Comparison of ENCODE assay signal across 9 cellular contexts in genomic region chr4:88244821-88245579, GRCh38. TPM values are rescaled to one million over a fixed set of nuclear protein-coding genes. Genes with fewer than 3 reads are reported as not detected.
DNase-seq lines count a peak whose midpoint lies in the region; ATAC-seq and TF ChIP-seq lines count a peak whose summit lies in the region.
"Had no signal": no experiment of that assay in that cellular context is flagged by ENCODE, and none has a peak within 500 bp of the region (broad histone marks: within the 10 kb centered on the region; RNA-seq: fewer than 3 reads in every experiment).

No MANE protein-coding gene starts in this region.

- no peaks in the 10 kb centered on the region for H3K36me3 Mint-ChIP-seq in activated naive CD4-positive, alpha-beta T cell treated with anti-CD3 and anti-CD28 coated beads for 36 hours (ENCODE audit: low read depth)

- no peaks in the 10 kb centered on the region for H4K20me1 ChIP-seq in hepatocyte (ENCODE audit: insufficient read depth, poor library complexity, severe bottlenecking)
- H4K20me1 ChIP-seq in SK-N-SH (ENCODE audit: insufficient read depth), result no peaks in the 10 kb centered on the region

- H3K4me3 ChIP-seq in hepatocyte, result no peak overlapping the region
- no peak overlapping the region for H3K4me3 ChIP-seq in SK-N-SH (ENCODE audit: low read depth in 2 of 2, low read length in 1 of 2)

- intact Hi-C loops in activated naive CD4-positive, alpha-beta T cell treated with anti-CD3 and anti-CD28 coated beads for 36 hours (cut with micrococcal nuclease), result no loop called here

- H3K9me2 ChIP-seq in hepatocyte (replicated peaks; ENCODE audit: insufficient read depth) (no peaks in the 10 kb centered on the region), SK-N-SH (no peaks in the 10 kb centered on the region)

- no peaks in the 10 kb centered on the region for H3K9me3 ChIP-seq in hepatocyte (ENCODE audit: low read depth)
- H3K9me3 ChIP-seq in SK-N-SH, result no peaks in the 10 kb centered on the region

- H3K9ac ChIP-seq in SK-N-SH, result no peak overlapping the region

- TF ChIP-seq RAD21 in SK-N-SH (IDR thresholded peaks at IDR 0.05; ENCODE audit: low read length), result no peak

- POLR2A ChIA-PET in SK-N-SH (lab: Yijun Ruan, JAX), result no interaction called here

- H3K4me1 ChIP-seq in hepatocyte (ENCODE audit: insufficient read depth) (no peaks in the 10 kb centered on the region), SK-N-SH (ENCODE audit: control insufficient read depth in 1 of 2, insufficient read depth in 2 of 2, low read depth in 1 of 2, low read length in 1 of 2) (no peaks in the 10 kb centered on the region)

- H3K4me1 Mint-ChIP-seq in activated naive CD4-positive, alpha-beta T cell treated with anti-CD3 and anti-CD28 coated beads for 36 hours (ENCODE audit: low read depth), result peaks cover 10% of the 10 kb centered on the region
- H3K4me1 Mint-ChIP-seq: neural crest cell had no signal

- CTCF ChIA-PET in activated naive CD4-positive, alpha-beta T cell treated with anti-CD3 and anti-CD28 coated beads for 36 hours (lab: Charles Lee), result interaction anchor here (1.0 to 1.2 kb wide), 3 partner anchors 26 to 212 kb away, joined by 3 to 4 read pairs (median 3); partner anchors contain the start of gene HERC5
- CTCF ChIA-PET in SK-N-SH (lab: Yijun Ruan, JAX), result interaction anchor here (1.0 kb wide), 1 partner anchor 40 kb away, joined by 3 read pairs; no protein-coding TSS in a partner anchor

- peak overlapping the region; percentile 63 for H3K4me3 Mint-ChIP-seq in activated naive CD4-positive, alpha-beta T cell treated with anti-CD3 and anti-CD28 coated beads for 36 hours
- H3K4me3 Mint-ChIP-seq: neural crest cell had no signal

- ATAC-seq in GM19438 (IDR thresholded peaks at IDR 0.05; ENCODE audit: low read depth, unreplicated experiment) (peak; percentile 75), HG03565 (IDR thresholded peaks at IDR 0.05; ENCODE audit: unreplicated experiment) (no peak)

- TF ChIP-seq CTCF in hepatocyte (IDR thresholded peaks at IDR 0.05; ENCODE audit: poor library complexity) (no peak), SK-N-SH (IDR thresholded peaks at IDR 0.05) (no peak)

- H2AFZ ChIP-seq in hepatocyte (no peak overlapping the region), SK-N-SH (ENCODE audit: low read depth) (no peak overlapping the region)

- H3K79me2 ChIP-seq in hepatocyte (no peaks in the 10 kb centered on the region), SK-N-SH (ENCODE audit: insufficient read depth) (no peaks in the 10 kb centered on the region)

- 94% methylated on average over 11 of the region's 17 CpGs for WGBS in hepatocyte (ENCODE audit: low lambda C conversion rate, missing lambda C conversion rate)
- WGBS in SK-N-SH (ENCODE audit: low lambda C conversion rate), result 54% methylated on average over 7 of the region's 17 CpGs

- peak; percentile 84 for DNase-seq in LHCN-M2 (ENCODE audit: low read depth)
- peak; percentile 61 for DNase-seq in activated naive CD4-positive, alpha-beta T cell treated with anti-CD3 and anti-CD28 coated beads for 36 hours
- DNase-seq in stimulated activated CD4-positive, alpha-beta T cell treated with anti-CD3 and anti-CD28 coated beads, Interleukin-2, amount 100 ng/mL, for 4 hours (ENCODE audit: low read depth), result peak; percentile 8
- no peak for DNase-seq in NCI-H345 (lab: John Stamatoyannopoulos, UW)
- DNase-seq in hepatocyte (ENCODE audit: low spot score), result no peak
- no peak for DNase-seq in SK-N-SH

- no peak overlapping the region for H3K27ac Mint-ChIP-seq in activated naive CD4-positive, alpha-beta T cell treated with anti-CD3 and anti-CD28 coated beads for 36 hours

- H3K27me3 Mint-ChIP-seq in activated naive CD4-positive, alpha-beta T cell treated with anti-CD3 and anti-CD28 coated beads for 36 hours (ENCODE audit: low read depth), result no peaks in the 10 kb centered on the region

- TF ChIP-seq EP300 in SK-N-SH (IDR thresholded peaks at IDR 0.05; ENCODE audit: borderline replicate concordance in 1 of 2, low read depth in 1 of 2, low read length in 1 of 2), result no peak

- H3F3A ChIP-seq in SK-N-SH (replicated peaks; ENCODE audit: insufficient read depth), result no peaks in the 10 kb centered on the region

- H3K4me2 ChIP-seq in hepatocyte (no peak overlapping the region), SK-N-SH (no peak overlapping the region)

- no peaks in the 10 kb centered on the region for H3K9me3 Mint-ChIP-seq in activated naive CD4-positive, alpha-beta T cell treated with anti-CD3 and anti-CD28 coated beads for 36 hours
- H3K9me3 Mint-ChIP-seq: neural crest cell had no signal

- H3K27me3 ChIP-seq in hepatocyte (no peaks in the 10 kb centered on the region), SK-N-SH (ENCODE audit: insufficient read depth) (no peaks in the 10 kb centered on the region)

- no peak overlapping the region for H3K27ac ChIP-seq in hepatocyte
- H3K27ac ChIP-seq in SK-N-SH (ENCODE audit: low read depth in 2 of 2, low read length in 1 of 2), result no peak overlapping the region

- H3K36me3 ChIP-seq in hepatocyte (replicated peaks; ENCODE audit: insufficient read depth, low read depth) (no peaks in the 10 kb centered on the region), SK-N-SH (replicated peaks in 1 of 2; ENCODE audit: control insufficient read depth in 1 of 2, insufficient read depth in 2 of 2, low read length in 1 of 2) (no peaks in the 10 kb centered on the region)

TF ChIP-seq in SK-N-SH, 30 proteins besides CTCF, POLR2A, EP300 and RAD21:
- TF ChIP-seq ELF1 (IDR thresholded peaks at IDR 0.05) (no peak), JUND (IDR thresholded peaks at IDR 0.05) (no peak), MAX (IDR thresholded peaks at IDR 0.05; ENCODE audit: low read depth) (no peak), SIN3A (IDR thresholded peaks at IDR 0.05; ENCODE audit: borderline replicate concordance, low read depth, low read length) (no peak), GABPA (IDR thresholded peaks at IDR 0.05; ENCODE audit: low read depth) (no peak), NFIC (IDR thresholded peaks at IDR 0.05; ENCODE audit: borderline replicate concordance) (no peak), PBX3 (IDR thresholded peaks at IDR 0.05) (no peak), TAF1 (IDR thresholded peaks at IDR 0.05; ENCODE audit: borderline replicate concordance, low read depth, low read length) (no peak), FOXJ3 (CRISPR knock-in tag; IDR thresholded peaks at IDR 0.05) (no peak), MEF2A (IDR thresholded peaks at IDR 0.05; ENCODE audit: borderline replicate concordance, low read depth) (no peak), NRF1 (IDR thresholded peaks at IDR 0.05; ENCODE audit: low read depth, low read length) (no peak), IRF3 (IDR thresholded peaks at IDR 0.05; ENCODE audit: low read depth, low read length) (no peak), POLR2AphosphoS5 (IDR thresholded peaks at IDR 0.05; ENCODE audit: low read depth, low read length) (no peak), RFX5 (IDR thresholded peaks at IDR 0.05; ENCODE audit: low read length) (no peak), RXRA (IDR thresholded peaks at IDR 0.05; ENCODE audit: borderline replicate concordance, low read depth) (no peak), MXI1 (IDR thresholded peaks at IDR 0.05; ENCODE audit: low read depth, low read length) (no peak), YY1 (IDR thresholded peaks at IDR 0.05; ENCODE audit: low read depth) (no peak), SMC3 (IDR thresholded peaks at IDR 0.05; ENCODE audit: low read depth, low read length) (no peak), GATA2 (CRISPR knock-in tag; IDR thresholded peaks at IDR 0.05) (no peak)

RNA-seq across cellular contexts. Expression of gene PPM1K, which starts 39.4 kb away (rescaled TPM):
- total RNA-seq in LHCN-M2 (2014; rRNA removed), result 7.4 and 8.9 TPM in 2 replicates
- polyA plus RNA-seq in LHCN-M2 (2012), result 3.0 TPM
- total RNA-seq in activated naive CD4-positive, alpha-beta T cell treated with anti-CD3 and anti-CD28 coated beads for 36 hours, result 10 to 100 TPM; 54.1 to 55.2 TPM
- 18.2 and 20.0 TPM in 2 replicates for total RNA-seq in hepatocyte
- polyA plus RNA-seq in hepatocyte, result 12.6 and 12.9 TPM in 2 replicates
- 2.5 and 3.6 TPM in 2 replicates for polyA plus RNA-seq in SK-N-SH (2012; rRNA removed)
- 3.4 and 3.6 TPM in 2 replicates for polyA plus RNA-seq in SK-N-SH (2012; cell fraction: cytosol; rRNA removed)
- polyA plus RNA-seq in SK-N-SH (2012; cell fraction: nucleus; rRNA removed), result 5.7 and 9.7 TPM in 2 replicates

Comparison
In these comparisons a context has a peak if more than half of its experiments do, and no peak if none do; other contexts are left out.
1. DNase-seq: peak in LHCN-M2 (single experiment), activated naive CD4-positive, alpha-beta T cell treated with anti-CD3 and anti-CD28 coated beads for 36 hours (single experiment) and stimulated activated CD4-positive, alpha-beta T cell treated with anti-CD3 and anti-CD28 coated beads, Interleukin-2, amount 100 ng/mL, for 4 hours (single experiment); none in NCI-H345 (single experiment), hepatocyte (single experiment) and SK-N-SH (single experiment).